ENCODE assay signal across 22 cellular contexts in genomic region chr18:42072407-42072806, GRCh38.
A peak's percentile ranks its signal among the peaks of the same experiment; 100 is the strongest.
DNase-seq lines count a peak whose midpoint lies in the region; ATAC-seq and TF ChIP-seq lines count a peak whose summit lies in the region.
"Had no signal": no experiment of that assay in that cellular context is flagged by ENCODE, and none has a peak within 500 bp of the region (broad histone marks: within the 10 kb centered on the region; RNA-seq: fewer than 3 reads in every experiment).

No MANE protein-coding gene starts in this region.

- no peaks in the 10 kb centered on the region for H3F3A ChIP-seq in Loucy (ENCODE audit: low read depth)

- no peak overlapping the region for H3K9ac ChIP-seq in DND-41 (ENCODE audit: low read depth, low read length)
- H3K9ac ChIP-seq in Loucy (ENCODE audit: low read depth, low read length, poor library complexity, severe bottlenecking) = no peak overlapping the region
- H3K9ac ChIP-seq in endodermal cell (ENCODE audit: extremely low read depth, low read length, poor library complexity, severe bottlenecking) = no peak overlapping the region

- H3K27ac Mint-ChIP-seq in endodermal cell = no peak overlapping the region
- H3K27ac Mint-ChIP-seq: IgD-negative memory B cell, natural killer cell had no signal

- H3K9me3 ChIP-seq in DND-41 (ENCODE audit: insufficient read depth, low read length, severe bottlenecking) (no peaks in the 10 kb centered on the region), Loucy (ENCODE audit: insufficient read depth, low read depth, low read length) (no peaks in the 10 kb centered on the region), endodermal cell (ENCODE audit: control insufficient read depth, low read length) (peaks cover 12% of the 10 kb centered on the region)

- H4K20me1 ChIP-seq in DND-41 (ENCODE audit: insufficient read depth, low read length) (no peaks in the 10 kb centered on the region), Loucy (ENCODE audit: insufficient read depth, low read length, poor library complexity, severe bottlenecking) (no peaks in the 10 kb centered on the region)

- no peak overlapping the region for H3K27ac ChIP-seq in 22Rv1
- no peak overlapping the region for H3K27ac ChIP-seq in DND-41 (ENCODE audit: low read length)
- H3K27ac ChIP-seq in endodermal cell (ENCODE audit: low read depth, low read length) = no peak overlapping the region
- H3K27ac ChIP-seq: PC-9 had no signal

- H3K9me3 Mint-ChIP-seq in endodermal cell = peaks cover 6% of the 10 kb centered on the region
- H3K9me3 Mint-ChIP-seq: central memory CD8-positive, alpha-beta T cell; IgD-negative memory B cell; natural killer cell had no signal

- no peak overlapping the region for H3K4me3 Mint-ChIP-seq in endodermal cell
- H3K4me3 Mint-ChIP-seq: central memory CD8-positive, alpha-beta T cell; IgD-negative memory B cell; natural killer cell had no signal

- H3K27me3 ChIP-seq in DND-41 (ENCODE audit: insufficient read depth, low read length, poor library complexity) (no peaks in the 10 kb centered on the region), Loucy (ENCODE audit: insufficient read depth, low read length, poor library complexity, severe bottlenecking) (no peaks in the 10 kb centered on the region), endodermal cell (ENCODE audit: control insufficient read depth, insufficient read depth, low read length, poor library complexity, severe bottlenecking) (no peaks in the 10 kb centered on the region)

- DNase-seq in DND-41 = no peak
- no peak for DNase-seq in endodermal cell
- no peak for DNase-seq in NCI-H1694 (lab: John Stamatoyannopoulos, UW)
- DNase-seq in stimulated activated CD4-positive, alpha-beta T cell treated with anti-CD3 and anti-CD28 coated beads, Interleukin-12 subunit alpha, Interleukin-12 subunit beta, amount 100 ng/mL, for 4 hours = no peak
- DNase-seq: activated CD8-positive, alpha-beta memory T cell treated with anti-CD3 and anti-CD28 coated beads, Interleukin-2, amount 50 U/mL, for 4 hours; activated effector memory CD4-positive, alpha-beta T cell treated with Interleukin-2 at 50 U/mL for 16 hours; foreskin fibroblast; kidney glomerular epithelial cell; mesenchymal stem cell; natural killer cell; NCI-H1048; NCI-H524; PC-9; stimulated activated CD4-positive, alpha-beta T cell treated with anti-CD3 and anti-CD28 coated beads, Interleukin-2, amount 100 ng/mL, for 48 hours; T-helper 9 cell had no signal

- H2AFZ ChIP-seq in DND-41 (ENCODE audit: low read depth, low read length) (no peak overlapping the region), Loucy (ENCODE audit: low read length) (no peak overlapping the region)
- H2AFZ ChIP-seq: PC-9 had no signal

- WGBS in endodermal cell (ENCODE audit: insufficient coverage in 1 of 2, insufficient read length in 1 of 2), 2 experiments = 89 to 94% methylated on average over 1 to 4 of the region's 4 CpGs

- H3K4me1 Mint-ChIP-seq in endodermal cell = peaks cover 10% of the 10 kb centered on the region

- peaks cover 69% of the 10 kb centered on the region for H3K36me3 Mint-ChIP-seq in endodermal cell (ENCODE audit: low read depth)

- no peaks in the 10 kb centered on the region for H3K27me3 Mint-ChIP-seq in endodermal cell (ENCODE audit: insufficient read depth)
- H3K27me3 Mint-ChIP-seq: central memory CD8-positive, alpha-beta T cell; IgD-negative memory B cell had no signal

- no peak overlapping the region for H3K4me3 ChIP-seq in DND-41 (ENCODE audit: low read depth in 1 of 2, low read length in 2 of 2)
- H3K4me3 ChIP-seq in Loucy (ENCODE audit: low read length, poor library complexity, severe bottlenecking) = no peak overlapping the region
- H3K4me3 ChIP-seq in endodermal cell (ENCODE audit: low read length) = no peak overlapping the region
- H3K4me3 ChIP-seq: PC-9 had no signal

- no peaks in the 10 kb centered on the region for H3K9me2 ChIP-seq in Loucy (replicated peaks; ENCODE audit: low read depth, low read length)

- H3K4me1 ChIP-seq in DND-41 (ENCODE audit: insufficient read depth, low read length) (no peaks in the 10 kb centered on the region), Loucy (ENCODE audit: insufficient read depth, low read length, poor library complexity, severe bottlenecking) (no peaks in the 10 kb centered on the region), endodermal cell (ENCODE audit: control insufficient read depth, insufficient read depth, low read length) (no peaks in the 10 kb centered on the region)

- H3K4me2 ChIP-seq in DND-41 (ENCODE audit: insufficient read depth, low read length) = no peak overlapping the region
- no peak overlapping the region for H3K4me2 ChIP-seq in Loucy (ENCODE audit: low read depth, low read length, poor library complexity, severe bottlenecking)
- H3K4me2 ChIP-seq: PC-9 had no signal

- TF ChIP-seq CTCF in 22Rv1 (IDR thresholded peaks at IDR 0.05) = peak; percentile 38
- peak; percentile 37 for TF ChIP-seq CTCF in DND-41 (IDR thresholded peaks at IDR 0.05; ENCODE audit: borderline replicate concordance, extremely low read depth, low read length, poor library complexity, severe bottlenecking)
- TF ChIP-seq CTCF in Loucy (conservative IDR thresholded peaks at IDR 0.05; ENCODE audit: low read length) = peak; percentile 50
- peak; percentile 42 for TF ChIP-seq CTCF in endodermal cell (conservative IDR thresholded peaks at IDR 0.05)

- H3K79me2 ChIP-seq in DND-41 (ENCODE audit: insufficient read depth, low read length) (no peaks in the 10 kb centered on the region), Loucy (ENCODE audit: insufficient read depth, low read length) (no peaks in the 10 kb centered on the region)

- ATAC-seq in DND-41 (ENCODE audit: insufficient read depth, low read depth) = no peak
- ATAC-seq in GM19328 (IDR thresholded peaks at IDR 0.05; ENCODE audit: unreplicated experiment) = no peak
- ATAC-seq in HG02610 (IDR thresholded peaks at IDR 0.05; ENCODE audit: unreplicated experiment) = no peak
- ATAC-seq: activated CD4-positive, CD25-positive, alpha-beta regulatory T cell treated with anti-CD3 and anti-CD28 coated beads, Interleukin-2, amount 50 U/mL, for 24 hours; natural killer cell had no signal

- H3K36me3 ChIP-seq in DND-41 (ENCODE audit: insufficient read depth, low read length) (peaks cover 43% of the 10 kb centered on the region), Loucy (ENCODE audit: insufficient read depth, low read length) (peaks cover 53% of the 10 kb centered on the region), endodermal cell (ENCODE audit: control insufficient read depth, insufficient read depth, low read length) (peaks cover 62% of the 10 kb centered on the region)
